23 cellular contexts compared by ENCODE assay signal in the genomic region with DNA sequence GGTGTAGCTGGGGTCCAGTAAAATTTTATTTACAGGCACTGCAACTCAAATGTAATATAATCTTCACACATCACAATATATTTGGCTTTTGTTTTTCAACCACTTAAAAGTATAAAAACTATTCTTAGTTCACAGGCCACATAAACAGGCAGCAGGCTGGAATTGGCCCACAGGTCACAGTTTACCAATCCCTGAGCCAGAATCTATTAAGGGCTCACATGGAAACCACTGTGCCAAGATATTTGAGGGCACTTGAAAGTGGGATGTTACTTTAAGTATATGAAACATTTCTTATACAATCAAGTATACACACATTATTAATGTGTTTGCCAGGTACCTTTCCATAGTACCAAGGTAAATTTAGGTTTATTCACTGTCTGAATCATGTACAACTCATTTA.
DNase-seq lines count a peak whose midpoint lies in the region; ATAC-seq, FAIRE-seq and TF ChIP-seq lines count a peak whose summit lies in the region.
"Had no signal": no experiment of that assay in that cellular context is flagged by ENCODE, and none has a peak within 500 bp of the region (broad histone marks: within the 10 kb centered on the region; RNA-seq: fewer than 3 reads in every experiment).

No MANE protein-coding gene starts in this region.

- H3K4me2 ChIP-seq in PC-3 (ENCODE audit: low read length), result peak overlapping the region; percentile 7
- H3K4me2 ChIP-seq in smooth muscle cell, result no peak overlapping the region
- H3K4me2 ChIP-seq: KMS-11 had no signal

- H3K27me3 ChIP-seq in breast epithelium (no peaks in the 10 kb centered on the region), PC-3 (ENCODE audit: low read length) (no peaks in the 10 kb centered on the region), smooth muscle cell (ENCODE audit: low read depth) (no peaks in the 10 kb centered on the region), small intestine (ENCODE audit: control insufficient read depth in 2 of 2, insufficient read depth in 2 of 2, low read length in 2 of 2) (no peaks in the 10 kb centered on the region)
- H3K27me3 ChIP-seq: BLaER1 treated with 17β-estradiol and CSF1 and Interleukin-3, amounts not matched to agents 10 nM and 100 nM had no signal

- H3K36me3 ChIP-seq in breast epithelium (no peaks in the 10 kb centered on the region), PC-3 (ENCODE audit: low read depth, low read length) (no peaks in the 10 kb centered on the region), smooth muscle cell (ENCODE audit: low read depth) (no peaks in the 10 kb centered on the region), small intestine (ENCODE audit: control insufficient read depth in 2 of 2, insufficient read depth in 2 of 2, low read length in 2 of 2) (no peaks in the 10 kb centered on the region)
- H3K36me3 ChIP-seq: BLaER1 treated with 17β-estradiol and CSF1 and Interleukin-3, amounts not matched to agents 10 nM and 100 nM had no signal

- no peak overlapping the region for H2AFZ ChIP-seq in PC-3 (ENCODE audit: low read length)
- H2AFZ ChIP-seq in smooth muscle cell (ENCODE audit: low read depth), result no peak overlapping the region

- no peak for FAIRE-seq in small intestine (lab: Jason Lieb, UNC)

- H3K9me3 ChIP-seq in breast epithelium, result no peaks in the 10 kb centered on the region
- H3K9me3 ChIP-seq in PC-3 (ENCODE audit: low read length), result no peaks in the 10 kb centered on the region
- H3K9me3 ChIP-seq in smooth muscle cell (replicated peaks; ENCODE audit: low read depth), result no peaks in the 10 kb centered on the region
- no peaks in the 10 kb centered on the region for H3K9me3 ChIP-seq in small intestine (ENCODE audit: control insufficient read depth, low read depth)
- H3K9me3 ChIP-seq: Caco-2 had no signal

- intact Hi-C loops in MCF 10A (cut with micrococcal nuclease), result loop anchor here (5.0 kb wide), 2 partner anchors 148 to 578 kb away; no protein-coding TSS in a partner anchor
- intact Hi-C loops in breast epithelium (cut with DNase I; ENCODE audit: low total_unique reads), result no loop called here
- intact Hi-C loops in PC-3 (cut with micrococcal nuclease), result loop anchor here (1.0 to 10.0 kb wide), 5 partner anchors 150 to 659 kb away; no protein-coding TSS in a partner anchor

- H3K27ac Mint-ChIP-seq in MCF 10A (ENCODE audit: low read depth, unreplicated experiment), result peak overlapping the region; percentile 93

- no TSS peak for BruUV-seq in MCF 10A (replicated peaks; lab: Mats Ljungman, UMichigan)
- BruUV-seq in PC-3 (replicated peaks; lab: Mats Ljungman, UMichigan), result no TSS peak

- CTCF ChIA-PET in MCF 10A (lab: Yijun Ruan, JAX), result interaction anchor here (0.5 to 1.4 kb wide), 7 partner anchors 10 to 660 kb away, joined by 3 to 5 read pairs (median 4); no protein-coding TSS in a partner anchor
- CTCF ChIA-PET in PC-3 (lab: Charles Lee), result interaction anchor here (0.6 to 1.4 kb wide), 4 partner anchors 41 to 660 kb away, joined by 3 to 8 read pairs (median 5); no protein-coding TSS in a partner anchor

- no peak overlapping the region for H3K4me3 Mint-ChIP-seq in MCF 10A (ENCODE audit: unreplicated experiment)
- H3K4me3 Mint-ChIP-seq: CD4-positive, alpha-beta memory T cell had no signal

- no peaks in the 10 kb centered on the region for H3K79me2 ChIP-seq in PC-3 (ENCODE audit: low read length)
- H3K79me2 ChIP-seq in smooth muscle cell (ENCODE audit: low read depth), result no peaks in the 10 kb centered on the region

- POLR2A ChIA-PET in MCF 10A (lab: Yijun Ruan, JAX), result interaction anchor here (0.6 to 1.9 kb wide), 3 partner anchors 25 to 103 kb away, joined by 3 to 6 read pairs (median 4); partner anchors contain the start of gene PRDX6
- POLR2A ChIA-PET in PC-3 (lab: Charles Lee; ENCODE audit: unreplicated experiment), result interaction anchor here (0.6 kb wide), 1 partner anchor 152 kb away, joined by 4 read pairs; no protein-coding TSS in a partner anchor

- H3K9me2 ChIP-seq in PC-3 (replicated peaks; ENCODE audit: low read length), result 0 out of 2 replicates have a peak, but pooled peaks cover 4% of the 10 kb centered on the region

- no peaks in the 10 kb centered on the region for H3K27me3 Mint-ChIP-seq in MCF 10A (ENCODE audit: insufficient read depth, unreplicated experiment)
- H3K27me3 Mint-ChIP-seq: CD4-positive, alpha-beta memory T cell had no signal

- H3K9ac ChIP-seq in PC-3 (ENCODE audit: low read length), result no peak overlapping the region
- no peak overlapping the region for H3K9ac ChIP-seq in smooth muscle cell (ENCODE audit: low read depth)
- H3K9ac ChIP-seq: BLaER1 treated with 17β-estradiol and CSF1 and Interleukin-3, amounts not matched to agents 10 nM and 100 nM; KMS-11 had no signal

- H3K4me1 ChIP-seq in breast epithelium (no peaks in the 10 kb centered on the region), PC-3 (ENCODE audit: insufficient read depth, low read length) (peaks cover 40% of the 10 kb centered on the region), smooth muscle cell (ENCODE audit: low read depth) (no peaks in the 10 kb centered on the region), small intestine (ENCODE audit: control insufficient read depth in 2 of 2, insufficient read depth in 1 of 2, low read depth in 1 of 2, low read length in 1 of 2) (no peaks in the 10 kb centered on the region)
- H3K4me1 ChIP-seq: Caco-2 had no signal

- ATAC-seq in PC-3, result peak; percentile 62

- H3K4me1 Mint-ChIP-seq in MCF 10A (ENCODE audit: insufficient read depth, unreplicated experiment), result peaks cover 25% of the 10 kb centered on the region

- TF ChIP-seq POLR2A in breast epithelium (IDR thresholded peaks at IDR 0.05), result no peak

- H3K4me3 ChIP-seq in breast epithelium (no peak overlapping the region), PC-3 (ENCODE audit: low read length) (no peak overlapping the region), smooth muscle cell (no peak overlapping the region), small intestine (ENCODE audit: low read depth in 1 of 2, low read length in 2 of 2) (no peak overlapping the region)
- H3K4me3 ChIP-seq: BLaER1 treated with 17β-estradiol and CSF1 and Interleukin-3, amounts not matched to agents 10 nM and 100 nM had no signal

- H3K27ac ChIP-seq in breast epithelium (peak overlapping the region in 1 of 2 donors; percentile 34), PC-3 (ENCODE audit: low read length) (peak overlapping the region; percentile 45), smooth muscle cell (ENCODE audit: low read depth) (peak overlapping the region; percentile 5), small intestine (ENCODE audit: low read depth in 1 of 2, low read length in 1 of 2) (no peak overlapping the region)
- H3K27ac ChIP-seq: 22Rv1; BLaER1 treated with 17β-estradiol and CSF1 and Interleukin-3, amounts not matched to agents 10 nM and 100 nM; KMS-11 had no signal

- peaks cover 5% of the 10 kb centered on the region for H3K36me3 Mint-ChIP-seq in MCF 10A (ENCODE audit: insufficient read depth, unreplicated experiment)

- H4K20me1 ChIP-seq in PC-3 (ENCODE audit: low read length) (no peaks in the 10 kb centered on the region), smooth muscle cell (ENCODE audit: low read depth) (no peaks in the 10 kb centered on the region)
- H4K20me1 ChIP-seq: BLaER1 treated with 17β-estradiol and CSF1 and Interleukin-3, amounts not matched to agents 10 nM and 100 nM had no signal

- H3F3A ChIP-seq in PC-3 (ENCODE audit: low read length, unreplicated experiment) (peaks cover 25% of the 10 kb centered on the region), smooth muscle cell (ENCODE audit: low read depth) (no peaks in the 10 kb centered on the region)

- H3K9me3 Mint-ChIP-seq in MCF 10A (ENCODE audit: unreplicated experiment), result no peaks in the 10 kb centered on the region
- H3K9me3 Mint-ChIP-seq: CD4-positive, alpha-beta memory T cell had no signal

- DNase-seq in MCF 10A (ENCODE audit: unreplicated experiment), result no peak
- no peak for DNase-seq in breast epithelium (ENCODE audit: low spot score in 2 of 2)
- DNase-seq in PC-3, result no peak
- DNase-seq in fibroblast of gingiva (ENCODE audit: low read depth), result peak; percentile 7
- DNase-seq in smooth muscle cell (lab: John Stamatoyannopoulos, UW; ENCODE audit: unreplicated experiment), result no peak
- DNase-seq in A172 (ENCODE audit: low spot score), result no peak
- DNase-seq in small intestine, result no peak
- no peak for DNase-seq in inferior parietal cortex (ENCODE audit: extremely low spot score)
- DNase-seq: Caco-2; CD4-positive, alpha-beta memory T cell; DMS 273 treated with DMSO at 0.1 percent for 48 hours; DMS79 treated with DMSO at 0.1 percent for 48 hours; GOT3; MV-4-11; NCI-H1105 treated with DMSO at 0.1 percent for 48 hours; NCI-H2081; NCI-H2171; NCI-H524 treated with DMSO at 0.1 percent for 48 hours; NCI-H82; RPMI8226 had no signal

- TF ChIP-seq CTCF in MCF 10A (IDR thresholded peaks at IDR 0.05; ENCODE audit: unreplicated experiment) (no peak), breast epithelium (IDR thresholded peaks at IDR 0.05) (no peak), PC-3 (conservative IDR thresholded peaks at IDR 0.05; ENCODE audit: low read depth, low read length) (no peak), smooth muscle cell (IDR thresholded peaks at IDR 0.05; ENCODE audit: borderline replicate concordance, insufficient read depth, poor library complexity, severe bottlenecking) (no peak)

Comparison
In these comparisons a context has a peak if more than half of its experiments do, and no peak if none do; other contexts are left out.
1. H3K27ac ChIP-seq: peak in PC-3 (single experiment) and smooth muscle cell (single experiment); none in small intestine (0 of 2).